3 cellular contexts compared by ENCODE assay signal in genomic region chr11:116416852-116417251, GRCh38.
"Had no signal": no experiment of that assay in that cellular context is flagged by ENCODE, and none has a peak within 500 bp of the region (broad histone marks: within the 10 kb centered on the region; RNA-seq: fewer than 3 reads in every experiment).

No MANE protein-coding gene starts in this region.

- DNase-seq: GDM1, GF-D8 had no signal

- H3K4me3 ChIP-seq: GM12878 had no signal

- ATAC-seq: GM12878 had no signal
